ENCODE assay signal across 20 cellular contexts in the genomic region with DNA sequence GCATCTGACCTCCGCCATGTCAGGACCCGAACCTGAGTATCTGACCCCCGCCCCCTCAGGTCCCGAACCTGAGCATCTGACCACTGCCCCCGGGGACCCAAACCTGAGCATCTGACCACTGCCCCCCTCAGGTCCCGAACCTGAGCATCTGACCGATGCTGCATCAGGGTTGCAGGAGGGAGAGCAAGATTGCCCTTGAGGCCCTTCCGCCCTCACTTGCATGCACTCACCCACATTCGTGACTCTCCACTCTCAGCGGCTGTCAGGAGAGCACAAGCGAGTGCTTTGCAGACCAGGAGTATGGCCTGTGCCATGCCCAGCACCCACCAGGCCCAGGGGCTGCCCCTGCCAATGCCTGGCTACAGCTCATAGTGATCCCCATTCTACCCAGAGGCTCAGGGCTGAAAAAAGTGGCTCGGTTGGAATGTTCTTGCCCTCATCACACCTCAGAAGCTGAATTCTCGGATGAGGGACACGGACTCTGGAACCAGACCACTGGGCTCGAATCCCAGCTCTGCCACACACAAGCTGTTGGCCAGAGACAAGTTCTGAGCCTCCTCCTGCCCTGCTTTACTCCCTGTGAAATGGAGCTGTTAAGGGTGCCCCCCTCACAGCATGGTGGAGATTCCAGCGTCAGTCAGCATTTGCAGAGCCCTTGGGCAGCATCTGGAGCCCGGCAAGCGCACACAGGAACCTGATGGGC.
A peak's percentile ranks its signal among the peaks of the same experiment; 100 is the strongest.
DNase-seq lines count a peak whose midpoint lies in the region; ATAC-seq and TF ChIP-seq lines count a peak whose summit lies in the region.
"Had no signal": no experiment of that assay in that cellular context is flagged by ENCODE, and none has a peak within 500 bp of the region (broad histone marks: within the 10 kb centered on the region; RNA-seq: fewer than 3 reads in every experiment).

No MANE protein-coding gene starts in this region.

- H3K27ac ChIP-seq in RWPE2 (ENCODE audit: poor library complexity, severe bottlenecking) (no peak overlapping the region), esophagus muscularis mucosa (replicated peaks in 1 of 4) (no peak overlapping the region), spleen (no peak overlapping the region), PC-9 (no peak overlapping the region)
- H3K27ac ChIP-seq: adrenal gland had no signal

- H3K4me3 ChIP-seq in RWPE2 (ENCODE audit: severe bottlenecking) (no peak overlapping the region), esophagus muscularis mucosa (no peak overlapping the region), spleen (no peak overlapping the region), PC-9 (no peak overlapping the region)
- H3K4me3 ChIP-seq: adrenal gland, GM23338 had no signal

- no peak for ATAC-seq in RWPE2 (ENCODE audit: low read depth)
- no peak for ATAC-seq in GM18519 (IDR thresholded peaks at IDR 0.05; ENCODE audit: low FRiP score, unreplicated experiment)
- no peak for ATAC-seq in activated CD4-positive, alpha-beta T cell treated with anti-CD3 and anti-CD28 coated beads for 36 hours
- ATAC-seq: GM23338; naive thymus-derived CD4-positive, alpha-beta T cell had no signal

- H3K79me2 ChIP-seq in PC-9 (ENCODE audit: low read depth), result no peaks in the 10 kb centered on the region

- intact Hi-C loops in esophagus muscularis mucosa (cut with DNase I) (no loop called here), spleen (cut with DNase I; ENCODE audit: low total_unique reads) (no loop called here), PC-9 (cut with micrococcal nuclease; ENCODE audit: unreplicated experiment) (no loop called here)
- intact Hi-C loops in activated CD4-positive, alpha-beta T cell treated with anti-CD3 and anti-CD28 coated beads for 36 hours (cut with DNase I, micrococcal nuclease), result no loop called here

- no peaks in the 10 kb centered on the region for H3F3A ChIP-seq in PC-9 (ENCODE audit: insufficient read depth, low read depth)

- no peak overlapping the region for H3K4me3 Mint-ChIP-seq in activated naive CD4-positive, alpha-beta T cell treated with anti-CD3 and anti-CD28 coated beads, Interleukin-2, amount 10 ng/mL, durations not matched to agents 7 days and 5 days
- no peak overlapping the region for H3K4me3 Mint-ChIP-seq in activated CD4-positive, alpha-beta T cell treated with anti-CD3 and anti-CD28 coated beads for 36 hours
- H3K4me3 Mint-ChIP-seq: activated B cell treated with CpG ODN at 0.5 μM for 24 hours; CD8-positive, alpha-beta memory T cell; GM23338; naive thymus-derived CD4-positive, alpha-beta T cell had no signal

- no peaks in the 10 kb centered on the region for H3K4me1 Mint-ChIP-seq in activated naive CD4-positive, alpha-beta T cell treated with anti-CD3 and anti-CD28 coated beads, Interleukin-2, amount 10 ng/mL, durations not matched to agents 7 days and 5 days
- H3K4me1 Mint-ChIP-seq in activated CD4-positive, alpha-beta T cell treated with anti-CD3 and anti-CD28 coated beads for 36 hours, result no peaks in the 10 kb centered on the region
- H3K4me1 Mint-ChIP-seq: activated B cell treated with CpG ODN at 0.5 μM for 24 hours; CD8-positive, alpha-beta memory T cell; GM23338 had no signal

- H3K9me2 ChIP-seq in PC-9 (ENCODE audit: insufficient read depth), result no peaks in the 10 kb centered on the region

- no peak overlapping the region for H3K27ac Mint-ChIP-seq in activated naive CD4-positive, alpha-beta T cell treated with anti-CD3 and anti-CD28 coated beads, Interleukin-2, amount 10 ng/mL, durations not matched to agents 7 days and 5 days
- no peak overlapping the region for H3K27ac Mint-ChIP-seq in activated CD4-positive, alpha-beta T cell treated with anti-CD3 and anti-CD28 coated beads for 36 hours
- H3K27ac Mint-ChIP-seq: activated B cell treated with CpG ODN at 0.5 μM for 24 hours; CD8-positive, alpha-beta memory T cell; GM23338; naive thymus-derived CD4-positive, alpha-beta T cell had no signal

- TF ChIP-seq CTCF in RWPE2 (IDR thresholded peaks at IDR 0.05; ENCODE audit: poor library complexity, severe bottlenecking), result no peak
- no peak for TF ChIP-seq CTCF in esophagus muscularis mucosa (IDR thresholded peaks at IDR 0.05)
- no peak for TF ChIP-seq CTCF in spleen (IDR thresholded peaks at IDR 0.05 in 8 of 11, conservative IDR thresholded peaks at IDR 0.05 in 3 of 11)
- no peak for TF ChIP-seq CTCF in PC-9 (conservative IDR thresholded peaks at IDR 0.05)

- H3K4me1 ChIP-seq in RWPE2 (ENCODE audit: insufficient read depth, poor library complexity, severe bottlenecking) (no peaks in the 10 kb centered on the region), esophagus muscularis mucosa (no peaks in the 10 kb centered on the region), spleen (no peaks in the 10 kb centered on the region), PC-9 (replicated peaks; ENCODE audit: insufficient read depth) (no peaks in the 10 kb centered on the region)
- H3K4me1 ChIP-seq: adrenal gland had no signal

- H3K27me3 ChIP-seq in RWPE2 (ENCODE audit: insufficient read depth, poor library complexity, severe bottlenecking) (no peaks in the 10 kb centered on the region), esophagus muscularis mucosa (peaks cover 0 to 29% (median 0%) of the 10 kb centered on the region in 4 donors), spleen (replicated peaks in 1 of 7) (peaks cover 0 to 45% (median 12%) of the 10 kb centered on the region in 7 donors), PC-9 (ENCODE audit: insufficient read depth, low read depth) (peaks cover 85% of the 10 kb centered on the region)

- POLR2A ChIA-PET in PC-9 (lab: Charles Lee; ENCODE audit: unreplicated experiment), result no interaction called here
- POLR2A ChIA-PET in activated CD4-positive, alpha-beta T cell treated with anti-CD3 and anti-CD28 coated beads for 36 hours (lab: Charles Lee), result no interaction called here

- H3K9me3 ChIP-seq in RWPE2 (ENCODE audit: severe bottlenecking) (no peaks in the 10 kb centered on the region), esophagus muscularis mucosa (no peaks in the 10 kb centered on the region), spleen (peaks cover 0 to 10% (median 7%) of the 10 kb centered on the region in 8 donors), PC-9 (ENCODE audit: insufficient read depth, low read depth) (no peaks in the 10 kb centered on the region)
- H3K9me3 ChIP-seq: adrenal gland had no signal

- H3K4me2 ChIP-seq in PC-9, result no peak overlapping the region
- H3K4me2 ChIP-seq: GM23338 had no signal

- WGBS in esophagus muscularis mucosa, result 89% methylated on average over 9 of the region's 18 CpGs
- 80 to 94% (median 90%) methylated on average over 14 to 18 of the region's 18 CpGs for WGBS in spleen, 5 donors

- H4K20me1 ChIP-seq in PC-9 (ENCODE audit: insufficient read depth), result no peaks in the 10 kb centered on the region

- peaks cover 22% of the 10 kb centered on the region for H3K9me3 Mint-ChIP-seq in activated naive CD4-positive, alpha-beta T cell treated with anti-CD3 and anti-CD28 coated beads, Interleukin-2, amount 10 ng/mL, durations not matched to agents 7 days and 5 days
- H3K9me3 Mint-ChIP-seq in activated CD4-positive, alpha-beta T cell treated with anti-CD3 and anti-CD28 coated beads for 36 hours (ENCODE audit: low read depth), result peaks cover 3% of the 10 kb centered on the region

- H2AFZ ChIP-seq in PC-9, result no peak overlapping the region
- H2AFZ ChIP-seq: GM23338 had no signal

- CTCF ChIA-PET in activated naive CD4-positive, alpha-beta T cell treated with anti-CD3 and anti-CD28 coated beads, Interleukin-2, amount 10 ng/mL, durations not matched to agents 7 days and 5 days (lab: Charles Lee), result no interaction called here
- CTCF ChIA-PET in PC-9 (lab: Charles Lee), result no interaction called here
- CTCF ChIA-PET in activated CD4-positive, alpha-beta T cell treated with anti-CD3 and anti-CD28 coated beads for 36 hours (lab: Charles Lee), result no interaction called here

- no peak for TF ChIP-seq POLR2A in esophagus muscularis mucosa (IDR thresholded peaks at IDR 0.05; ENCODE audit: low read depth)
- no peak for TF ChIP-seq POLR2A in spleen (IDR thresholded peaks at IDR 0.05)

- no peaks in the 10 kb centered on the region for H3K27me3 Mint-ChIP-seq in activated naive CD4-positive, alpha-beta T cell treated with anti-CD3 and anti-CD28 coated beads, Interleukin-2, amount 10 ng/mL, durations not matched to agents 7 days and 5 days
- no peaks in the 10 kb centered on the region for H3K27me3 Mint-ChIP-seq in activated CD4-positive, alpha-beta T cell treated with anti-CD3 and anti-CD28 coated beads for 36 hours

- TF ChIP-seq EP300 in esophagus muscularis mucosa (IDR thresholded peaks at IDR 0.05), result no peak

- no TSS peak for BruUV-seq in PC-9 (replicated peaks; lab: Mats Ljungman, UMichigan)

- H3K36me3 ChIP-seq in RWPE2 (ENCODE audit: low read depth) (no peaks in the 10 kb centered on the region), esophagus muscularis mucosa (no peaks in the 10 kb centered on the region), spleen (no peaks in the 10 kb centered on the region), PC-9 (ENCODE audit: low read depth) (no peaks in the 10 kb centered on the region)
- H3K36me3 ChIP-seq: adrenal gland had no signal

- peak; percentile 12 for DNase-seq in activated naive CD4-positive, alpha-beta T cell treated with anti-CD3 and anti-CD28 coated beads, Interleukin-2, amount 10 ng/mL, durations not matched to agents 7 days and 5 days
- no peak for DNase-seq in activated naive CD4-positive, alpha-beta T cell treated with Interleukin-2 at 50 U/mL for 16 hours
- peak; percentile 25 for DNase-seq in RWPE2 (ENCODE audit: low spot score)
- DNase-seq in esophagus muscularis mucosa (ENCODE audit: extremely low spot score), result peak; percentile 89
- peak; percentile 51 for DNase-seq in spleen
- DNase-seq in PC-9, result no peak
- DNase-seq in activated CD4-positive, alpha-beta T cell treated with anti-CD3 and anti-CD28 coated beads for 36 hours, result no peak
- DNase-seq: activated B cell treated with CpG ODN at 0.5 μM for 24 hours; DMS79 treated with DMSO at 0.1 percent for 48 hours; effector CD4-positive, alpha-beta T cell; NCI-H1105 treated with DMSO at 0.1 percent for 48 hours; NCI-H524 treated with DMSO at 0.1 percent for 48 hours; SIG-M5; stimulated activated naive CD4-positive, alpha-beta T cell treated with Interleukin-2 at 50 U/mL for 16 hours; trophoblast cell had no signal

- peaks cover 2% of the 10 kb centered on the region for H3K36me3 Mint-ChIP-seq in activated naive CD4-positive, alpha-beta T cell treated with anti-CD3 and anti-CD28 coated beads, Interleukin-2, amount 10 ng/mL, durations not matched to agents 7 days and 5 days
- H3K36me3 Mint-ChIP-seq in activated CD4-positive, alpha-beta T cell treated with anti-CD3 and anti-CD28 coated beads for 36 hours (ENCODE audit: low read depth), result no peaks in the 10 kb centered on the region

Comparison
In these comparisons a context has a peak if more than half of its experiments do, and no peak if none do; other contexts are left out.
1. DNase-seq: peak in activated naive CD4-positive, alpha-beta T cell treated with anti-CD3 and anti-CD28 coated beads, Interleukin-2, amount 10 ng/mL, durations not matched to agents 7 days and 5 days (single experiment), RWPE2 (single experiment), esophagus muscularis mucosa (single experiment) and spleen (single experiment); none in activated naive CD4-positive, alpha-beta T cell treated with Interleukin-2 at 50 U/mL for 16 hours (single experiment), PC-9 (0 of 2) and activated CD4-positive, alpha-beta T cell treated with anti-CD3 and anti-CD28 coated beads for 36 hours (single experiment).